ENCODE assay signal across 1 cellular context in the genomic region with DNA sequence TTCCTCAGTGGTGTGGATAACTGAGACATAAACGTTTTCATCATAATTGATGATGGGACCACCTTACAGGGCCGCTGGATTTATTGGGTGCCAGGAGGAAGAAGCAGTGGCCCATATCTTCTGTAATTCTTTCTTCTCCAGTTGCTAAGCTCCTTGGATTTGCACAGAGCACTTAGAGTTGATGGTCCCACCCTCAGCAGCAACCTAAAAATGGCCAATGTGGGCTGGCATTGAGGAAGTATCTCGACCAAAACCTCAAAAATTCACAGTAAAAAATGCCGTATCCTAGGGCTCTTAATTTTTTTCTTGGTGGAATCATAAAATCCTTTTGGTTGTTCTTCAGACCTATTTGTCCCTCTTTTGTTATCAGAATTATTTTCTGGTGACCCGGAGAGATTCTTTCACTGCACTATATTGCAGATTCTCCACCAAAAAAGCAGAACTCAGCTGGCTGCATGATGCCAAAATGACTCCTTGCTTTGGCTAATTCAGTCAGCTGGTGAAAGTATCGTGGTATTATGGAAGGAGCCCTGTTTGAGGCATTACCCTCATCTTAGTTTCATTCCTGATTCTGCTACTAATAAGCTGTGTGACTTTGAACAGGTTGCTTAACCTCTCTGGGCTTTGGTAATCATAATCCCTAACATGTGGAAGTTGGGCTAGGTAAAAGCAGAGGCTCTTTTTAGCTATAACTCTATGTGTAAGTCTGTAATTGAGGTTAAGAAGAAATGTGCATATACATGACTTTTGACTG.
TF ChIP-seq lines count a peak whose summit lies in the region.

No MANE protein-coding gene starts in this region.

TF ChIP-seq in IMR-90, 13 proteins besides CTCF, POLR2A, EP300 and RAD21:
- peak; percentile 15 for TF ChIP-seq RCOR1 (IDR thresholded peaks at IDR 0.05; ENCODE audit: insufficient replicate concordance, low read length)
- no peak for TF ChIP-seq SMC3 (IDR thresholded peaks at IDR 0.05; ENCODE audit: low read depth, low read length)
TF ChIP-seq in IMR-90: peak in this region for 1.
